Comparison of ENCODE assay signal across 24 cellular contexts in the genomic region with DNA sequence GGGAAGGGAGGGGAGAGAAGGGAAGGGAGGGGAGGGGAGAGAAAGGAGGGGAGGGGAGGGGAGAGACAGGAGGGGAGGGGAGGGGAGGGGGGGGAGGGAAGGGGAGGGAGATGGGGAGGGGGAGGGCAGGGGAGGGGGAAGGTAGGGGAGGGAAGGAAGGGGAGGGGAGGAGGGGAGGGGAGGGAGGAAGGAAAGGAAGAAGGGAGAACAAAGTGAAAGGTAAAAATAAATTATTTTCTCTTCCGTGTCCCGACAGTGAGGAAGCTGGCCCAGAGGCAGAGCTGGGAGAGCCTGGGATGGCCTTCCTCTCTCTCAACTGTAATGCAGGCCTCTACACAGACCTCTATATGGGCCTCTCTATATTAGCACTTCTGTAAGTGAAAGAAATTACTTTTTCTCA. TPM values are rescaled to one million over a fixed set of nuclear protein-coding genes. Genes with fewer than 3 reads are reported as not detected.
DNase-seq lines count a peak whose midpoint lies in the region; ATAC-seq and TF ChIP-seq lines count a peak whose summit lies in the region.
"Had no signal": no experiment of that assay in that cellular context is flagged by ENCODE, and none has a peak within 500 bp of the region (broad histone marks: within the 10 kb centered on the region; RNA-seq: fewer than 3 reads in every experiment).

No MANE protein-coding gene starts in this region.

- H3K4me3 Mint-ChIP-seq in CD4-positive, alpha-beta T cell: no peak overlapping the region
- H3K4me3 Mint-ChIP-seq in CD4-positive, alpha-beta memory T cell: peak overlapping the region in 2 of 8 donors; percentile 43 to 67
- no peak overlapping the region for H3K4me3 Mint-ChIP-seq in activated CD8-positive, alpha-beta T cell treated with anti-CD3 and anti-CD28 coated beads, Interleukin-2, amount 10 ng/mL, durations not matched to agents 7 days and 5 days
- H3K4me3 Mint-ChIP-seq in central memory CD8-positive, alpha-beta T cell: no peak overlapping the region

- no peak overlapping the region for H3K27ac ChIP-seq in CD4-positive, alpha-beta T cell (ENCODE audit: low read depth, low read length)
- H3K27ac ChIP-seq in CD4-positive, alpha-beta memory T cell (ENCODE audit: low read depth, low read length): peak overlapping the region; percentile 18
- no peak overlapping the region for H3K27ac ChIP-seq in transverse colon
- H3K27ac ChIP-seq: SK-N-MC had no signal

- CTCF ChIA-PET in CD4-positive, alpha-beta T cell (lab: Charles Lee): no interaction called here
- CTCF ChIA-PET in CD4-positive, alpha-beta memory T cell (lab: Charles Lee; ENCODE audit: partially characterized antibody): no interaction called here
- CTCF ChIA-PET in activated CD8-positive, alpha-beta T cell treated with anti-CD3 and anti-CD28 coated beads, Interleukin-2, amount 10 ng/mL, durations not matched to agents 7 days and 5 days (lab: Charles Lee): no interaction called here

- peaks cover 82% of the 10 kb centered on the region for H3K36me3 Mint-ChIP-seq in CD4-positive, alpha-beta T cell (ENCODE audit: low read depth)
- H3K36me3 Mint-ChIP-seq in CD4-positive, alpha-beta memory T cell: peaks cover 66 to 76% of the 10 kb centered on the region in 2 donors
- H3K36me3 Mint-ChIP-seq in activated CD8-positive, alpha-beta T cell treated with anti-CD3 and anti-CD28 coated beads, Interleukin-2, amount 10 ng/mL, durations not matched to agents 7 days and 5 days (ENCODE audit: low read depth): peaks cover 75% of the 10 kb centered on the region
- H3K36me3 Mint-ChIP-seq in central memory CD8-positive, alpha-beta T cell (ENCODE audit: insufficient read depth): peaks cover 20% of the 10 kb centered on the region

- peaks cover 88% of the 10 kb centered on the region for H3K4me1 ChIP-seq in CD4-positive, alpha-beta memory T cell (ENCODE audit: insufficient read depth, low read length)
- H3K4me1 ChIP-seq in transverse colon: no peaks in the 10 kb centered on the region

- peak overlapping the region; percentile 86 for H3K27ac Mint-ChIP-seq in CD4-positive, alpha-beta T cell
- peak overlapping the region in 6 of 7 donors; percentile 61 to 98 (median 76) for H3K27ac Mint-ChIP-seq in CD4-positive, alpha-beta memory T cell
- H3K27ac Mint-ChIP-seq in activated CD8-positive, alpha-beta T cell treated with anti-CD3 and anti-CD28 coated beads, Interleukin-2, amount 10 ng/mL, durations not matched to agents 7 days and 5 days: peak overlapping the region; percentile 96
- peak overlapping the region; percentile 95 for H3K27ac Mint-ChIP-seq in central memory CD8-positive, alpha-beta T cell (ENCODE audit: low read depth)

- H3K4me3 ChIP-seq in CD4-positive, alpha-beta memory T cell (ENCODE audit: low read length in 2 of 2): no peak overlapping the region
- H3K4me3 ChIP-seq in transverse colon: no peak overlapping the region
- H3K4me3 ChIP-seq: SK-N-MC had no signal

- no peaks in the 10 kb centered on the region for H3K9me3 ChIP-seq in CD4-positive, alpha-beta T cell (ENCODE audit: control insufficient read depth, low read length)
- no peaks in the 10 kb centered on the region for H3K9me3 ChIP-seq in CD4-positive, alpha-beta memory T cell (ENCODE audit: control insufficient read depth in 1 of 2, low read length in 2 of 2)
- no peaks in the 10 kb centered on the region for H3K9me3 ChIP-seq in transverse colon

- TF ChIP-seq POLR2A in transverse colon (IDR thresholded peaks at IDR 0.05): no peak

- POLR2A ChIA-PET in CD4-positive, alpha-beta T cell (lab: Charles Lee): no interaction called here
- POLR2A ChIA-PET in CD4-positive, alpha-beta memory T cell (lab: Charles Lee; ENCODE audit: partially characterized antibody): no interaction called here
- POLR2A ChIA-PET in activated CD8-positive, alpha-beta T cell treated with anti-CD3 and anti-CD28 coated beads, Interleukin-2, amount 10 ng/mL, durations not matched to agents 7 days and 5 days (lab: Charles Lee): interaction anchor here (1.8 kb wide), 1 partner anchor 41 kb away, joined by 5 read pairs; no protein-coding TSS in a partner anchor

- H3K9me3 Mint-ChIP-seq in CD4-positive, alpha-beta T cell: peaks cover 5% of the 10 kb centered on the region
- peaks cover 0 to 10% (median 8%) of the 10 kb centered on the region in 8 donors for H3K9me3 Mint-ChIP-seq in CD4-positive, alpha-beta memory T cell
- H3K9me3 Mint-ChIP-seq in activated CD8-positive, alpha-beta T cell treated with anti-CD3 and anti-CD28 coated beads, Interleukin-2, amount 10 ng/mL, durations not matched to agents 7 days and 5 days (ENCODE audit: insufficient read depth): peaks cover 15% of the 10 kb centered on the region
- H3K9me3 Mint-ChIP-seq in central memory CD8-positive, alpha-beta T cell: peaks cover 5% of the 10 kb centered on the region

- H3K27me3 Mint-ChIP-seq in CD4-positive, alpha-beta T cell: no peaks in the 10 kb centered on the region
- H3K27me3 Mint-ChIP-seq in CD4-positive, alpha-beta memory T cell: no peaks in the 10 kb centered on the region
- no peaks in the 10 kb centered on the region for H3K27me3 Mint-ChIP-seq in activated CD8-positive, alpha-beta T cell treated with anti-CD3 and anti-CD28 coated beads, Interleukin-2, amount 10 ng/mL, durations not matched to agents 7 days and 5 days (ENCODE audit: low read depth)
- H3K27me3 Mint-ChIP-seq in central memory CD8-positive, alpha-beta T cell: no peaks in the 10 kb centered on the region

- TF ChIP-seq EP300 in transverse colon (IDR thresholded peaks at IDR 0.05; ENCODE audit: low read depth): no peak

- 70 to 86% methylated on average over 2 of the region's 2 CpGs for WGBS in transverse colon (ENCODE audit: low coverage in 1 of 2), 2 donors

- in situ Hi-C loops in transverse colon (cut with MboI; ENCODE audit: low pct_ligation_motif_present in 1 of 4, low pct_unique_long_range_greater_than_20kb in 1 of 4, low sequenced_read_pairs in 3 of 4): no loop called here

- ATAC-seq in CD4-positive, alpha-beta T cell (ENCODE audit: poor library complexity): no peak
- ATAC-seq in activated CD8-positive, alpha-beta T cell treated with anti-CD3 and anti-CD28 coated beads, Interleukin-2, amount 10 ng/mL, durations not matched to agents 7 days and 5 days: no peak
- ATAC-seq in central memory CD8-positive, alpha-beta T cell (replicated peaks; ENCODE audit: extremely low read depth, poor library complexity, severe bottlenecking): no peak
- ATAC-seq in stimulated activated naive CD8-positive, alpha-beta T cell treated with anti-CD3 and anti-CD28 coated beads, Interleukin-15, Interleukin-2, amounts not matched to agents 100 U/mL and 50 U/mL, for 24 hours: no peak
- no peak for ATAC-seq in HG03159 (IDR thresholded peaks at IDR 0.05; ENCODE audit: unreplicated experiment)
- ATAC-seq: HCT116 had no signal

- no peak for TF ChIP-seq CTCF in CD4-positive, alpha-beta T cell (IDR thresholded peaks at IDR 0.05)
- TF ChIP-seq CTCF in transverse colon (IDR thresholded peaks at IDR 0.05): no peak

- peaks cover 94% of the 10 kb centered on the region for H3K4me1 Mint-ChIP-seq in CD4-positive, alpha-beta T cell (ENCODE audit: low read depth)
- peaks cover 65 to 94% (median 79%) of the 10 kb centered on the region in 4 donors for H3K4me1 Mint-ChIP-seq in CD4-positive, alpha-beta memory T cell
- H3K4me1 Mint-ChIP-seq in activated CD8-positive, alpha-beta T cell treated with anti-CD3 and anti-CD28 coated beads, Interleukin-2, amount 10 ng/mL, durations not matched to agents 7 days and 5 days (ENCODE audit: low read depth): peaks cover 80% of the 10 kb centered on the region
- peaks cover 67% of the 10 kb centered on the region for H3K4me1 Mint-ChIP-seq in central memory CD8-positive, alpha-beta T cell

- no peaks in the 10 kb centered on the region for H3K27me3 ChIP-seq in CD4-positive, alpha-beta T cell (ENCODE audit: control insufficient read depth, insufficient read depth, low read length)
- H3K27me3 ChIP-seq in CD4-positive, alpha-beta memory T cell (ENCODE audit: insufficient read depth, low read length): no peaks in the 10 kb centered on the region
- no peaks in the 10 kb centered on the region for H3K27me3 ChIP-seq in transverse colon

- DNase-seq in CD4-positive, alpha-beta T cell: no peak
- no peak for DNase-seq in CD4-positive, alpha-beta memory T cell
- no peak for DNase-seq in activated CD8-positive, alpha-beta T cell treated with anti-CD3 and anti-CD28 coated beads, Interleukin-2, amount 10 ng/mL, durations not matched to agents 7 days and 5 days
- no peak for DNase-seq in central memory CD8-positive, alpha-beta T cell (ENCODE audit: low spot score in 2 of 2)
- DNase-seq in stimulated activated naive CD8-positive, alpha-beta T cell treated with anti-CD3 and anti-CD28 coated beads, Interleukin-15, Interleukin-2, amounts not matched to agents 100 U/mL and 50 U/mL, for 24 hours: no peak
- DNase-seq in transverse colon (no peak), EL (no peak)
- DNase-seq: ACHN, C1 segment of cervical spinal cord, COR-L47, DMS153, GF-D8, GOT3, KBM-7, NCI-H1105 treated with DMSO at 0.1 percent for 48 hours, NCI-H187, NCI-H2107, NCI-H510A, NCI-H748 treated with DMSO at 0.1 percent for 48 hours, OCI-M1, SHP77 had no signal

- peaks cover 13% of the 10 kb centered on the region for H3K36me3 ChIP-seq in CD4-positive, alpha-beta memory T cell (ENCODE audit: insufficient read depth, low read length)
- H3K36me3 ChIP-seq in transverse colon: no peaks in the 10 kb centered on the region

- intact Hi-C loops in CD4-positive, alpha-beta T cell (cut with DNase I, micrococcal nuclease): no loop called here
- intact Hi-C loops in CD4-positive, alpha-beta memory T cell (cut with micrococcal nuclease): no loop called here
- intact Hi-C loops in transverse colon (cut with DNase I; ENCODE audit: low total_unique reads): no loop called here

RNA-seq across cellular contexts. Expression of gene CD226, which starts 53.2 kb away (rescaled TPM):
- 10 to 100 TPM; 74.0 to 74.8 TPM for total RNA-seq in CD4-positive, alpha-beta T cell
- 10 to 100 TPM; 94.6 to 95.7 TPM for total RNA-seq in CD4-positive, alpha-beta memory T cell
- polyA plus RNA-seq in CD4-positive, alpha-beta memory T cell: 10 to 100 TPM; 67.2 to 73.1 TPM
- 10 to 100 TPM; 47.6 to 52.2 TPM for total RNA-seq in activated CD8-positive, alpha-beta T cell treated with anti-CD3 and anti-CD28 coated beads, Interleukin-2, amount 10 ng/mL, durations not matched to agents 7 days and 5 days
- total RNA-seq in transverse colon: 10 to 100 TPM in 1 of 4 donors, 1 to 10 TPM in 2, under 1 TPM in 1; 0.96 to 16.8 (median 4.0) TPM
